ENCODE assay signal across 21 cellular contexts in genomic region chr6:38193051-38193450, GRCh38.
DNase-seq lines count a peak whose midpoint lies in the region; ATAC-seq and TF ChIP-seq lines count a peak whose summit lies in the region.
"Had no signal": no experiment of that assay in that cellular context is flagged by ENCODE, and none has a peak within 500 bp of the region (broad histone marks: within the 10 kb centered on the region; RNA-seq: fewer than 3 reads in every experiment).

No MANE protein-coding gene starts in this region.

- H3K79me2 ChIP-seq in GM23338 (replicated peaks; ENCODE audit: insufficient read depth) (no peaks in the 10 kb centered on the region), H9 (ENCODE audit: insufficient read depth, low read length) (no peaks in the 10 kb centered on the region)

- WGBS in H9 (ENCODE audit: extremely low coverage, insufficient read length, low lambda C conversion rate): no CpG with 5 or more reads among the region's 7 CpGs

- no peak overlapping the region for H4K91ac ChIP-seq in H9 (ENCODE audit: insufficient read length, low read depth, low read length)

- H3K9me2 ChIP-seq in GM23338 (ENCODE audit: insufficient read depth): no peaks in the 10 kb centered on the region

- no peaks in the 10 kb centered on the region for H3K9me3 ChIP-seq in H9 (ENCODE audit: control insufficient read depth, low read depth, low read length)
- H3K9me3 ChIP-seq: A549; BLaER1 treated with 17β-estradiol and CSF1 and Interleukin-3, amounts not matched to agents 10 nM and 100 nM; SJCRH30 had no signal

- H3K23ac ChIP-seq in H9 (ENCODE audit: insufficient read length, low read depth, low read length): no peak overlapping the region

- H3K4me2 ChIP-seq in GM23338 (no peak overlapping the region), H9 (ENCODE audit: insufficient read depth, insufficient read length, low read length) (no peak overlapping the region)
- H3K4me2 ChIP-seq: A549; BLaER1 treated with 17β-estradiol and CSF1 and Interleukin-3, amounts not matched to agents 10 nM and 100 nM had no signal

- no peaks in the 10 kb centered on the region for H3K9me3 Mint-ChIP-seq in GM23338
- H3K9me3 Mint-ChIP-seq in H9: no peaks in the 10 kb centered on the region
- no peaks in the 10 kb centered on the region for H3K9me3 Mint-ChIP-seq in nephron
- H3K9me3 Mint-ChIP-seq in T-cell: no peaks in the 10 kb centered on the region
- H3K9me3 Mint-ChIP-seq: CD4-positive, alpha-beta T cell had no signal

- no peaks in the 10 kb centered on the region for H3K79me1 ChIP-seq in H9 (ENCODE audit: insufficient read depth, low read depth, low read length, poor library complexity, severe bottlenecking)

- H3K36me3 Mint-ChIP-seq in GM23338 (ENCODE audit: low read depth) (no peaks in the 10 kb centered on the region), H9 (ENCODE audit: insufficient read depth in 1 of 3, low read depth in 3 of 3) (no peaks in the 10 kb centered on the region), nephron (ENCODE audit: low read depth) (no peaks in the 10 kb centered on the region), T-cell (peaks cover 44% of the 10 kb centered on the region)

- peaks cover 25% of the 10 kb centered on the region for H3K4me1 ChIP-seq in GM23338 (ENCODE audit: insufficient read depth)
- peaks cover 8% of the 10 kb centered on the region; the same call in 1 of the 2 replicates for H3K4me1 ChIP-seq in H9 (ENCODE audit: insufficient read depth, low read length)
- H3K4me1 ChIP-seq: A549; BLaER1 treated with 17β-estradiol and CSF1 and Interleukin-3, amounts not matched to agents 10 nM and 100 nM had no signal

- no peak overlapping the region for H2BK12ac ChIP-seq in H9 (ENCODE audit: insufficient read length, low read depth, low read length)

- H3K27ac Mint-ChIP-seq in GM23338: no peak overlapping the region
- peak overlapping the region in 2 of 3 experiments; percentile 70 to 87; a peak in 2 of 7 replicates for H3K27ac Mint-ChIP-seq in H9
- peak overlapping the region; percentile 16 to 91 (median 51) for H3K27ac Mint-ChIP-seq in nephron
- no peak overlapping the region for H3K27ac Mint-ChIP-seq in T-cell
- H3K27ac Mint-ChIP-seq: CD4-positive, alpha-beta T cell had no signal

- no peaks in the 10 kb centered on the region for H3K27me3 Mint-ChIP-seq in GM23338 (ENCODE audit: insufficient read depth, low read depth, poor library complexity)
- H3K27me3 Mint-ChIP-seq in H9 (ENCODE audit: low read depth): no peaks in the 10 kb centered on the region
- no peaks in the 10 kb centered on the region for H3K27me3 Mint-ChIP-seq in nephron (ENCODE audit: low read depth)
- no peaks in the 10 kb centered on the region for H3K27me3 Mint-ChIP-seq in T-cell
- H3K27me3 Mint-ChIP-seq: CD4-positive, alpha-beta T cell had no signal

- H3T11ph ChIP-seq in H9 (ENCODE audit: low read length): no peak overlapping the region

- H3K18ac ChIP-seq in H9 (ENCODE audit: insufficient read length, low read depth, low read length): no peak overlapping the region

- CTCF ChIA-PET in T-cell (lab: Charles Lee): interaction anchor here in 1 of 2 donors (0.6 kb wide), 1 partner anchor 495 kb away, joined by 3 read pairs; no protein-coding TSS in a partner anchor

- H3K9ac ChIP-seq in H9 (ENCODE audit: extremely low read depth, insufficient read length, low read length): no peak overlapping the region
- H3K9ac ChIP-seq: BLaER1 treated with 17β-estradiol and CSF1 and Interleukin-3, amounts not matched to agents 10 nM and 100 nM had no signal

- H2AFZ ChIP-seq in GM23338: no peak overlapping the region
- H2AFZ ChIP-seq in H9 (ENCODE audit: low read length): no peak overlapping the region

- POLR2A ChIA-PET in T-cell (lab: Charles Lee): interaction anchor here in 1 of 2 donors (0.7 kb wide), 1 partner anchor 385 kb away, joined by 5 read pairs; no protein-coding TSS in a partner anchor

- DNase-seq in GM23338 (ENCODE audit: low spot score) (no peak), H9 (peak; percentile 17), coronary artery (ENCODE audit: low spot score) (peak; percentile 53), NCI-H1694 treated with DMSO at 0.1 percent for 48 hours (lab: John Stamatoyannopoulos, UW) (no peak), T-cell (no peak)
- DNase-seq in stimulated activated CD4-positive, alpha-beta T cell treated with anti-CD3 and anti-CD28 coated beads, Interleukin-1b, Interleukin-23, amount 100 ng/mL, for 48 hours: no peak
- DNase-seq: AML-193; CD4-positive, alpha-beta T cell; GOT3; Karpas-422; NCI-H1092; NCI-H1436; NCI-H2029; NCI-H446 treated with DMSO at 0.1 percent for 48 hours; NCI-H526; SJCRH30 had no signal

- no peak overlapping the region for H3K4me3 ChIP-seq in GM23338
- no peak overlapping the region for H3K4me3 ChIP-seq in coronary artery
- H3K4me3 ChIP-seq: A549; BLaER1 treated with 17β-estradiol and CSF1 and Interleukin-3, amounts not matched to agents 10 nM and 100 nM; SJCRH30 had no signal

- H3K4me3 Mint-ChIP-seq in GM23338 (no peak overlapping the region), H9 (peak overlapping the region in 1 of 2 experiments; percentile 31; a peak in 1 of 5 replicates), nephron (no peak overlapping the region), T-cell (no peak overlapping the region)
- H3K4me3 Mint-ChIP-seq: CD4-positive, alpha-beta T cell had no signal

- H3K56ac ChIP-seq in H9 (ENCODE audit: insufficient read length, low read depth, low read length): no peak overlapping the region

- no peak overlapping the region for H2AK5ac ChIP-seq in H9 (ENCODE audit: insufficient read length, low read length)

- H3K27me3 ChIP-seq in GM23338 (ENCODE audit: insufficient read depth) (no peaks in the 10 kb centered on the region), H9 (ENCODE audit: insufficient read depth, low read length) (no peaks in the 10 kb centered on the region)
- H3K27me3 ChIP-seq: BLaER1 treated with 17β-estradiol and CSF1 and Interleukin-3, amounts not matched to agents 10 nM and 100 nM; SJCRH30 had no signal

- H4K5ac ChIP-seq in H9 (ENCODE audit: insufficient read length, low read depth, low read length): no peak overlapping the region

- no peak overlapping the region for H3K27ac ChIP-seq in GM23338 (ENCODE audit: low read depth)
- no peak overlapping the region for H3K27ac ChIP-seq in H9 (ENCODE audit: insufficient read length, low read depth, low read length)
- no peak overlapping the region for H3K27ac ChIP-seq in coronary artery
- H3K27ac ChIP-seq: A549; BLaER1 treated with 17β-estradiol and CSF1 and Interleukin-3, amounts not matched to agents 10 nM and 100 nM; SJCRH30 had no signal

- H2BK20ac ChIP-seq in H9 (ENCODE audit: low read depth, low read length, poor library complexity, severe bottlenecking): no peak overlapping the region

- H3K36me3 ChIP-seq in GM23338 (ENCODE audit: insufficient read depth): no peaks in the 10 kb centered on the region
- H3K36me3 ChIP-seq: SJCRH30 had no signal

- no peak overlapping the region for H3K4ac ChIP-seq in H9 (ENCODE audit: low read depth, low read length)

- TF ChIP-seq CTCF in GM23338 (conservative IDR thresholded peaks at IDR 0.05; ENCODE audit: low read depth in 2 of 2): no peak
- TF ChIP-seq CTCF in H9 (conservative IDR thresholded peaks at IDR 0.05): no peak
- TF ChIP-seq CTCF in coronary artery (IDR thresholded peaks at IDR 0.05): no peak
- TF ChIP-seq CTCF in nephron (IDR thresholded peaks at IDR 0.05; ENCODE audit: unreplicated experiment in 3 of 3): no peak

- H3K14ac ChIP-seq in H9 (ENCODE audit: insufficient read depth, low read length): no peak overlapping the region; the same call in 1 of the 2 replicates

- H3K23me2 ChIP-seq in H9 (ENCODE audit: insufficient read length, low read depth, low read length, poor library complexity, severe bottlenecking): no peaks in the 10 kb centered on the region

- peaks cover 35% of the 10 kb centered on the region for H3K4me1 Mint-ChIP-seq in GM23338
- H3K4me1 Mint-ChIP-seq in H9: peaks cover 41 to 51% of the 10 kb centered on the region in 2 experiments
- peaks cover 23% of the 10 kb centered on the region for H3K4me1 Mint-ChIP-seq in nephron
- H3K4me1 Mint-ChIP-seq in T-cell: peaks cover 0 to 4% (median 0%) of the 10 kb centered on the region in 3 donors

- H2BK120ac ChIP-seq in H9 (ENCODE audit: low read depth, low read length, poor library complexity, severe bottlenecking): no peak overlapping the region

- no peak overlapping the region for H2BK15ac ChIP-seq in H9 (ENCODE audit: low read depth, low read length)

- no peaks in the 10 kb centered on the region for H3F3A ChIP-seq in GM23338 (replicated peaks; ENCODE audit: low read depth)

- no peaks in the 10 kb centered on the region for H4K20me1 ChIP-seq in GM23338 (replicated peaks; ENCODE audit: insufficient read depth)
- H4K20me1 ChIP-seq in H9 (ENCODE audit: control insufficient read depth, insufficient read depth, insufficient read length): no peaks in the 10 kb centered on the region
- H4K20me1 ChIP-seq: BLaER1 treated with 17β-estradiol and CSF1 and Interleukin-3, amounts not matched to agents 10 nM and 100 nM had no signal

- ATAC-seq in GM23338: peak; percentile 20; the same call in 2 of the 3 replicates
- no peak for ATAC-seq in T-cell (replicated peaks in 1 of 4)
- ATAC-seq: A549, HepG2, SK-N-SH treated with all-trans-retinoic acid at 6 μM for 48 hours had no signal

- H2BK5ac ChIP-seq in H9 (ENCODE audit: insufficient read length, low read length): no peak overlapping the region

- no peak overlapping the region for H4K8ac ChIP-seq in H9 (replicated peaks; ENCODE audit: insufficient read length, low read depth, low read length)

TF ChIP-seq in GM23338, 12 proteins besides CTCF, POLR2A, EP300 and RAD21 (continues in another document):
- TF ChIP-seq POLR2AphosphoS5 (IDR thresholded peaks at IDR 0.05; ENCODE audit: low read depth): no peak

Comparison
In these comparisons a context has a peak if more than half of its experiments do, and no peak if none do; other contexts are left out.
1. DNase-seq: peak in H9 (single experiment) and coronary artery (single experiment); none in GM23338 (single experiment), NCI-H1694 treated with DMSO at 0.1 percent for 48 hours (single experiment), stimulated activated CD4-positive, alpha-beta T cell treated with anti-CD3 and anti-CD28 coated beads, Interleukin-1b, Interleukin-23, amount 100 ng/mL, for 48 hours (single experiment) and T-cell (0 of 34).
2. H3K27ac Mint-ChIP-seq: peak in H9 (2 of 3) and nephron (3 of 3); none in GM23338 (single experiment) and T-cell (0 of 2).